ENCODE assay signal across 24 cellular contexts in the genomic region with DNA sequence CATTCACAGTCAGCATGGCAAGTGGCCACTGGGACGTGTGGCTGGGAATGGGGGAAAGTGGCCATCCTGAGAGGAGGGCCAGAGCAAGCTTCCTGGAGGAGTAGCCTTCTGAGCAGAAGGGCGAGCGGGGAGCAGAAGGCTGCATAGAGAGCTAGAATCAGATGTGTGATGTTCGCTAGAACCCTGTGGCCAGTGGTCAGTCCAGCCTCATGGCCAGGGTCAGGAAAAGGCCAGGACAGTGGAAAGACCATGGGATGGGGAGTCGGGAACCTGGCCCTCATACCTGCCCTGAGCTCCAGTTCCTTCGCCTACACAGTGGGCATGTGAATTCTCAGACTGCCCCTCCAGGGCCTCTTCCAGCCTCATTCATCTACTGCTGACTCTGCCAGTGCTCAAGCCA.
DNase-seq lines count a peak whose midpoint lies in the region; ATAC-seq, FAIRE-seq and TF ChIP-seq lines count a peak whose summit lies in the region.
"Had no signal": no experiment of that assay in that cellular context is flagged by ENCODE, and none has a peak within 500 bp of the region (broad histone marks: within the 10 kb centered on the region; RNA-seq: fewer than 3 reads in every experiment).

No MANE protein-coding gene starts in this region.

- no peak overlapping the region for H4K8ac ChIP-seq in H1 (ENCODE audit: extremely low read depth, insufficient read depth, low read length)
- H4K8ac ChIP-seq in neuronal stem cell (ENCODE audit: low read depth, low read length): no peak overlapping the region

- TF ChIP-seq RAD21 in H1 (IDR thresholded peaks at IDR 0.05 in 1 of 2, conservative IDR thresholded peaks at IDR 0.05 in 1 of 2; ENCODE audit: low read depth in 2 of 2, low read length in 2 of 2): no peak

- H3K4me2 ChIP-seq in H1 (ENCODE audit: insufficient read depth in 1 of 2, low read depth in 2 of 2, low read length in 2 of 2) (no peak overlapping the region), neuronal stem cell (ENCODE audit: insufficient read depth, low read length, poor library complexity, severe bottlenecking) (no peak overlapping the region)

- no peaks in the 10 kb centered on the region for H3K23me2 ChIP-seq in H1 (ENCODE audit: low read depth, low read length)

- TF ChIP-seq CTCF in activated CD8-positive, alpha-beta T cell treated with anti-CD3 and anti-CD28 coated beads for 36 hours (IDR thresholded peaks at IDR 0.05): no peak
- TF ChIP-seq CTCF in H1 (IDR thresholded peaks at IDR 0.05; ENCODE audit: control extremely low read depth in 1 of 3, insufficient read depth in 1 of 3, low read depth in 1 of 3, low read length in 3 of 3): no peak
- no peak for TF ChIP-seq CTCF in tibial artery (IDR thresholded peaks at IDR 0.05)

- H2BK15ac ChIP-seq in H1 (ENCODE audit: low read length): no peak overlapping the region
- no peak overlapping the region for H2BK15ac ChIP-seq in neuronal stem cell (ENCODE audit: low read length)

- H3K4me1 ChIP-seq in NT2/D1 (ENCODE audit: insufficient read depth, insufficient read length) (peaks cover 25% of the 10 kb centered on the region), H1 (replicated peaks in 1 of 4; ENCODE audit: control insufficient read depth in 3 of 4, insufficient read depth in 4 of 4, low read length in 3 of 4) (peaks cover 0 to 6% (median 0%) of the 10 kb centered on the region in 4 experiments; a peak in 2 of 7 replicates), neuronal stem cell (ENCODE audit: control insufficient read depth in 2 of 2, insufficient read depth in 1 of 2, low read depth in 1 of 2, low read length in 2 of 2) (peaks cover 0 to 5% of the 10 kb centered on the region in 2 donors), tibial artery (peaks cover 0 to 22% (median 16%) of the 10 kb centered on the region in 4 donors)

- no peak overlapping the region for H3K27ac ChIP-seq in H1 (ENCODE audit: low read depth, low read length)
- no peak overlapping the region for H3K27ac ChIP-seq in neuronal stem cell (replicated peaks; ENCODE audit: low read length)
- no peak overlapping the region for H3K27ac ChIP-seq in tibial artery

- no peak overlapping the region for H2BK120ac ChIP-seq in H1 (replicated peaks; ENCODE audit: low read depth, low read length)
- H2BK120ac ChIP-seq in neuronal stem cell (ENCODE audit: low read depth, low read length): no peak overlapping the region

- 0 out of 2 replicates have a peak overlapping the region, but pooled peaks have one; percentile 45 for H2AK5ac ChIP-seq in H1 (ENCODE audit: low read depth, low read length)
- peak overlapping the region; percentile 44 for H2AK5ac ChIP-seq in neuronal stem cell (ENCODE audit: low read depth, low read length)

- no peak overlapping the region for H3K23ac ChIP-seq in H1 (ENCODE audit: insufficient read length)
- H3K23ac ChIP-seq in neuronal stem cell (ENCODE audit: low read depth, low read length, poor library complexity): peak overlapping the region; percentile 23

- no peaks in the 10 kb centered on the region for H4K20me1 ChIP-seq in H1 (replicated peaks in 1 of 2; ENCODE audit: control insufficient read depth in 1 of 2, insufficient read depth in 2 of 2, low read length in 2 of 2)

- no peak overlapping the region for H3K4ac ChIP-seq in H1 (replicated peaks; ENCODE audit: insufficient read length, low read depth, low read length)
- no peak overlapping the region for H3K4ac ChIP-seq in neuronal stem cell (ENCODE audit: low read length)

- no peak for ATAC-seq in activated CD8-positive, alpha-beta T cell treated with anti-CD3 and anti-CD28 coated beads, Interleukin-2, amount 10 ng/mL, durations not matched to agents 7 days and 5 days
- no peak for ATAC-seq in activated CD8-positive, alpha-beta T cell treated with anti-CD3 and anti-CD28 coated beads for 36 hours

- H3K27ac Mint-ChIP-seq in activated CD8-positive, alpha-beta T cell treated with anti-CD3 and anti-CD28 coated beads, Interleukin-2, amount 10 ng/mL, durations not matched to agents 7 days and 5 days: peak overlapping the region; percentile 20
- H3K27ac Mint-ChIP-seq in activated CD8-positive, alpha-beta T cell treated with anti-CD3 and anti-CD28 coated beads for 36 hours: no peak overlapping the region

- no peak overlapping the region for H3K4me3 ChIP-seq in NT2/D1 (ENCODE audit: insufficient read length, low read depth)
- H3K4me3 ChIP-seq in H1 (ENCODE audit: extremely low read depth in 1 of 4, insufficient read depth in 2 of 4, low read depth in 3 of 4, low read length in 4 of 4): no peak overlapping the region
- H3K4me3 ChIP-seq in neuronal stem cell (ENCODE audit: low read length in 2 of 2): no peak overlapping the region
- no peak overlapping the region for H3K4me3 ChIP-seq in tibial artery

- no peak overlapping the region for H3K56ac ChIP-seq in H1 (replicated peaks; ENCODE audit: insufficient read length, low read depth, low read length)

- WGBS in H1 (ENCODE audit: extremely low coverage in 1 of 2, insufficient coverage in 1 of 2, insufficient read length in 1 of 2, insufficient replicate concordance in 2 of 2, low coverage in 1 of 2, low lambda C conversion rate in 2 of 2, missing lambda C conversion rate in 1 of 2), 2 experiments: 93% methylated on average over 6 of the region's 6 CpGs; no CpG with 5 or more reads in 1 of the 2 experiments
- no CpG with 5 or more reads among the region's 6 CpGs for WGBS in neuronal stem cell (ENCODE audit: extremely low coverage in 2 of 2, insufficient read length in 2 of 2, insufficient replicate concordance in 1 of 2), 2 donors

- H3K27me3 Mint-ChIP-seq in activated CD8-positive, alpha-beta T cell treated with anti-CD3 and anti-CD28 coated beads, Interleukin-2, amount 10 ng/mL, durations not matched to agents 7 days and 5 days (ENCODE audit: low read depth): no peaks in the 10 kb centered on the region
- no peaks in the 10 kb centered on the region for H3K27me3 Mint-ChIP-seq in activated CD8-positive, alpha-beta T cell treated with anti-CD3 and anti-CD28 coated beads for 36 hours
- H3K27me3 Mint-ChIP-seq: CD8-positive, alpha-beta memory T cell had no signal

- no peak overlapping the region for H4K91ac ChIP-seq in H1 (replicated peaks; ENCODE audit: insufficient read length, low read length)
- H4K91ac ChIP-seq in neuronal stem cell (ENCODE audit: low read depth, low read length, poor library complexity): no peak overlapping the region

- peak overlapping the region; percentile 9; the same call in 1 of the 2 replicates for H2BK5ac ChIP-seq in H1 (ENCODE audit: low read depth, low read length)
- no peak overlapping the region for H2BK5ac ChIP-seq in neuronal stem cell (ENCODE audit: low read length)

- no peaks in the 10 kb centered on the region for H3K36me3 ChIP-seq in NT2/D1 (ENCODE audit: insufficient read depth, insufficient read length, low read length)
- no peaks in the 10 kb centered on the region for H3K36me3 ChIP-seq in H1 (ENCODE audit: control insufficient read depth in 2 of 4, insufficient read depth in 4 of 4, low read length in 3 of 4)
- no peaks in the 10 kb centered on the region for H3K36me3 ChIP-seq in neuronal stem cell (replicated peaks in 1 of 2; ENCODE audit: control insufficient read depth in 2 of 2, insufficient read depth in 2 of 2, low read length in 2 of 2)
- H3K36me3 ChIP-seq in tibial artery: peaks cover 0 to 28% (median 10%) of the 10 kb centered on the region in 3 donors

- H3K9ac ChIP-seq in NT2/D1 (ENCODE audit: insufficient read length, low read depth): peak overlapping the region; percentile 26
- H3K9ac ChIP-seq in H1 (replicated peaks in 1 of 4; ENCODE audit: extremely low read depth in 1 of 4, low read depth in 3 of 4, low read length in 3 of 4): no peak overlapping the region
- no peak overlapping the region for H3K9ac ChIP-seq in neuronal stem cell (ENCODE audit: low read depth, low read length, poor library complexity)

- H3K14ac ChIP-seq in H1 (ENCODE audit: insufficient read length): no peak overlapping the region
- peak overlapping the region; percentile 27 for H3K14ac ChIP-seq in neuronal stem cell (ENCODE audit: low read length)

- H3K27me3 ChIP-seq in NT2/D1 (ENCODE audit: insufficient read depth, insufficient read length) (no peaks in the 10 kb centered on the region), H1 (replicated peaks in 1 of 4; ENCODE audit: control insufficient read depth in 3 of 4, extremely low read depth in 1 of 4, insufficient read depth in 3 of 4, low read length in 3 of 4) (no peaks in the 10 kb centered on the region; a peak in 1 of 7 replicates), neuronal stem cell (ENCODE audit: control insufficient read depth in 3 of 3, insufficient read depth in 3 of 3, low read depth in 1 of 3, low read length in 3 of 3) (no peaks in the 10 kb centered on the region), tibial artery (no peaks in the 10 kb centered on the region)

- CTCF ChIA-PET in activated CD8-positive, alpha-beta T cell treated with anti-CD3 and anti-CD28 coated beads, Interleukin-2, amount 10 ng/mL, durations not matched to agents 7 days and 5 days (lab: Charles Lee): no interaction called here
- CTCF ChIA-PET in activated CD8-positive, alpha-beta T cell treated with anti-CD3 and anti-CD28 coated beads for 36 hours (lab: Charles Lee): no interaction called here
- CTCF ChIA-PET in H1 (lab: Charles Lee; ENCODE audit: partially characterized antibody): interaction anchor here (0.9 to 1.8 kb wide), 4 partner anchors 20 to 194 kb away, joined by 3 to 6 read pairs (median 4); no protein-coding TSS in a partner anchor

- no peak for TF ChIP-seq POLR2A in H1 (IDR thresholded peaks at IDR 0.05; ENCODE audit: control extremely low read depth in 1 of 2, low read depth in 2 of 2, low read length in 2 of 2)

- H4K5ac ChIP-seq in H1 (ENCODE audit: insufficient read length, low read depth, low read length): no peak overlapping the region

- H3K4me1 Mint-ChIP-seq in activated CD8-positive, alpha-beta T cell treated with anti-CD3 and anti-CD28 coated beads, Interleukin-2, amount 10 ng/mL, durations not matched to agents 7 days and 5 days (ENCODE audit: low read depth): peaks cover 14% of the 10 kb centered on the region
- H3K4me1 Mint-ChIP-seq in activated CD8-positive, alpha-beta T cell treated with anti-CD3 and anti-CD28 coated beads for 36 hours (ENCODE audit: low read depth): no peaks in the 10 kb centered on the region

- H3K18ac ChIP-seq in H1 (ENCODE audit: extremely low read depth, low read length): no peak overlapping the region
- H3K18ac ChIP-seq in neuronal stem cell (ENCODE audit: low read length): peak overlapping the region; percentile 50

- no peak overlapping the region for H2AFZ ChIP-seq in H1 (ENCODE audit: low read length)
- no peak overlapping the region for H2AFZ ChIP-seq in neuronal stem cell (ENCODE audit: low read length)

- no peak overlapping the region for H2BK20ac ChIP-seq in H1 (ENCODE audit: low read length)

- no peak for FAIRE-seq in H1 (lab: Jason Lieb, UNC)
- FAIRE-seq: GM12892, RCC 7860 had no signal

- no peaks in the 10 kb centered on the region for H3K9me3 ChIP-seq in NT2/D1 (ENCODE audit: insufficient read depth, low read length)
- H3K9me3 ChIP-seq in H1 (ENCODE audit: insufficient read depth in 2 of 2, low read depth in 1 of 2, low read length in 1 of 2): no peaks in the 10 kb centered on the region
- H3K9me3 ChIP-seq in neuronal stem cell (replicated peaks in 1 of 2; ENCODE audit: control insufficient read depth in 2 of 2, insufficient read depth in 1 of 2, low read depth in 1 of 2, low read length in 2 of 2): no peaks in the 10 kb centered on the region
- H3K9me3 ChIP-seq in tibial artery: no peaks in the 10 kb centered on the region

- no peak overlapping the region for H3K4me3 Mint-ChIP-seq in activated CD8-positive, alpha-beta T cell treated with anti-CD3 and anti-CD28 coated beads, Interleukin-2, amount 10 ng/mL, durations not matched to agents 7 days and 5 days
- no peak overlapping the region for H3K4me3 Mint-ChIP-seq in activated CD8-positive, alpha-beta T cell treated with anti-CD3 and anti-CD28 coated beads for 36 hours
- H3K4me3 Mint-ChIP-seq: CD8-positive, alpha-beta memory T cell had no signal

- intact Hi-C loops in activated CD8-positive, alpha-beta T cell treated with anti-CD3 and anti-CD28 coated beads for 36 hours (cut with micrococcal nuclease): no loop called here
- intact Hi-C loops in tibial artery (cut with DNase I; ENCODE audit: low total_unique reads): no loop called here

- no peaks in the 10 kb centered on the region for H3K79me1 ChIP-seq in H1 (ENCODE audit: low read depth, low read length)
- H3K79me1 ChIP-seq in neuronal stem cell (ENCODE audit: low read depth, low read length): no peaks in the 10 kb centered on the region

- no peaks in the 10 kb centered on the region for H3K79me2 ChIP-seq in H1 (ENCODE audit: control insufficient read depth in 1 of 2, insufficient read depth in 2 of 2, low read length in 2 of 2)

- no peaks in the 10 kb centered on the region for H3K9me3 Mint-ChIP-seq in activated CD8-positive, alpha-beta T cell treated with anti-CD3 and anti-CD28 coated beads, Interleukin-2, amount 10 ng/mL, durations not matched to agents 7 days and 5 days (ENCODE audit: insufficient read depth)
- no peaks in the 10 kb centered on the region for H3K9me3 Mint-ChIP-seq in activated CD8-positive, alpha-beta T cell treated with anti-CD3 and anti-CD28 coated beads for 36 hours
- H3K9me3 Mint-ChIP-seq: CD8-positive, alpha-beta memory T cell had no signal

- no peak for TF ChIP-seq EP300 in H1 (IDR thresholded peaks at IDR 0.05; ENCODE audit: borderline replicate concordance in 1 of 2, low read depth in 2 of 2, low read length in 2 of 2)

- no peaks in the 10 kb centered on the region for H3K36me3 Mint-ChIP-seq in activated CD8-positive, alpha-beta T cell treated with anti-CD3 and anti-CD28 coated beads, Interleukin-2, amount 10 ng/mL, durations not matched to agents 7 days and 5 days (ENCODE audit: low read depth)
- no peaks in the 10 kb centered on the region for H3K36me3 Mint-ChIP-seq in activated CD8-positive, alpha-beta T cell treated with anti-CD3 and anti-CD28 coated beads for 36 hours (ENCODE audit: low read depth)

- no peak overlapping the region for H2BK12ac ChIP-seq in H1 (ENCODE audit: low read depth, low read length)
- H2BK12ac ChIP-seq in neuronal stem cell (ENCODE audit: low read length): no peak overlapping the region

- POLR2A ChIA-PET in activated CD8-positive, alpha-beta T cell treated with anti-CD3 and anti-CD28 coated beads, Interleukin-2, amount 10 ng/mL, durations not matched to agents 7 days and 5 days (lab: Charles Lee): no interaction called here
- POLR2A ChIA-PET in activated CD8-positive, alpha-beta T cell treated with anti-CD3 and anti-CD28 coated beads for 36 hours (lab: Charles Lee): no interaction called here
- POLR2A ChIA-PET in H1 (lab: Charles Lee; ENCODE audit: partially characterized antibody): no interaction called here

- DNase-seq in activated CD8-positive, alpha-beta T cell treated with anti-CD3 and anti-CD28 coated beads, Interleukin-2, amount 10 ng/mL, durations not matched to agents 7 days and 5 days: no peak
- DNase-seq in activated CD8-positive, alpha-beta T cell treated with anti-CD3 and anti-CD28 coated beads for 36 hours: no peak
- DNase-seq in NT2/D1 (ENCODE audit: low read depth, low spot score) (no peak), H1 (ENCODE audit: low read depth in 1 of 2, low spot score in 2 of 2) (no peak), neuronal stem cell (ENCODE audit: low spot score) (no peak), putamen (ENCODE audit: low spot score) (no peak), tibial artery (no peak)
- DNase-seq in activated CD4-positive, alpha-beta T cell treated with anti-CD3 and anti-CD28 coated beads, Interleukin-2, amount 50 U/mL, for 4 hours: no peak
- DNase-seq: 8988T; C1 segment of cervical spinal cord; Calu3; CD8-positive, alpha-beta memory T cell; DMS153; Kasumi-1; NCI-H1417; NCI-H1694 treated with DMSO at 0.1 percent for 48 hours; NCI-H2081 treated with DMSO at 0.1 percent for 48 hours; NCI-H2171 treated with DMSO at 0.1 percent for 48 hours; NCI-H446; NCI-H526; OCI-M1; SHP77 had no signal
